In the genomic region with DNA sequence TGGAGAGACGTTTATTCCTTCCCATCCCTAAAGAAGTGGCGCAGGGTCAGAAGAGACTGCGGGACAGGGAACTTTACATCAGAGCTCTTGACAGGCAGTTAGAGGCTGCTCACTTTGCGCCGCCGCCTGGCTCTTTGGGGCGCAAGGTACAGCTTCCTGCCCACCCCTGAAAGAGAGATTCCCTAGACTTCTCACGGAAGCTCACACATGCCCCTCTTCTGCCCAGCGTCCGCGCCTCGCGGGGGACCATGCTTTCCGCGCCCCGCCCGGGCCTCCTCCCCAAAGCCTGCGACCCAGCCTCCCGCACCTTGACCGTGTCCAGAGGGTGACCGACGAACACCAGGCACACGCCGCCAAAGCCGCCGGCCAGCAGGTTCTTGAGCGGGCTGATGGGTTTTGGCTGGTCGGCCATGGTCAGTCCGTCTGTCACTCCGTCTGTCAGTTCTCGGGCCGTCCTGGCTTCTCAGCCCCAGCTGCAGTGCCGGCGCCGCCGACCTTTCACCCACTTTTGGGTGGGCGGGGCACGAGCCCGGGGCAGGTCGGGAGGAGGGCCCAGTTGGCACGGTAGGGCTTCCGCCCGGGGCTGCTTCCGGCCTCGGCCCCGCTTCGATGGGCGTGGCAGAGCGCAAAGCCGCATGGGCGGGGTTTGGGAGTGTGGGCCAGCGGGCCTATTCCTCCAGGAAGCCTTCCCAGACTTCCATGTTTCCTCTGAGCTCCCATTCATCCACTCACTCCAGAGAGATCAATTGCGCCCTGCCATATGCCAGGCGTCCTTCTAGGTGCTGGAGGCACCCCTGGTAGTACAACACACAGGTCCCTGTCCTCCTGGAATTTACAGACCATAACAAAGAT, we compare ENCODE assay signal across 8 cellular contexts. TPM values are rescaled to one million over a fixed set of nuclear protein-coding genes. Genes with fewer than 3 reads are reported as not detected.
DNase-seq lines count a peak whose midpoint lies in the region; ATAC-seq and TF ChIP-seq lines count a peak whose summit lies in the region.

A gene with protein sequence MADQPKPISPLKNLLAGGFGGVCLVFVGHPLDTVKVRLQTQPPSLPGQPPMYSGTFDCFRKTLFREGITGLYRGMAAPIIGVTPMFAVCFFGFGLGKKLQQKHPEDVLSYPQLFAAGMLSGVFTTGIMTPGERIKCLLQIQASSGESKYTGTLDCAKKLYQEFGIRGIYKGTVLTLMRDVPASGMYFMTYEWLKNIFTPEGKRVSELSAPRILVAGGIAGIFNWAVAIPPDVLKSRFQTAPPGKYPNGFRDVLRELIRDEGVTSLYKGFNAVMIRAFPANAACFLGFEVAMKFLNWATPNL (minus strand): TSS at position 500 of the 852 bp plus-strand sequence. CDS start 88 bp downstream, at position 412.

- H3K27ac ChIP-seq in ectodermal cell (ENCODE audit: insufficient read depth, low read depth, low read length, poor library complexity, severe bottlenecking): no peak within 1 kb of the TSS
- peak within 1 kb of the TSS; percentile 85 for H3K27ac ChIP-seq in lower lobe of right lung

- intact Hi-C loops in lower lobe of right lung (cut with DNase I): no loop called here

- no peak for TF ChIP-seq CTCF in lower lobe of right lung (IDR thresholded peaks at IDR 0.05)

- peak within 1 kb of the TSS; percentile 91 for H3K27ac Mint-ChIP-seq in activated CD4-positive, alpha-beta memory T cell treated with anti-CD3 and anti-CD28 coated beads, Interleukin-2, amount 10 ng/mL, durations not matched to agents 7 days and 5 days

- WGBS in ectodermal cell, 2 experiments: 3 to 4% methylated on average over 54 of the region's 54 CpGs

- DNase-seq in AML-193 (lab: John Stamatoyannopoulos, UW) (peak; percentile 63 to 86), NCI-H774 (lab: John Stamatoyannopoulos, UW) (peak; percentile 70), lower lobe of right lung (peak; percentile 96)
- DNase-seq in activated CD4-positive, alpha-beta memory T cell treated with anti-CD3 and anti-CD28 coated beads, Interleukin-2, amount 10 ng/mL, durations not matched to agents 7 days and 5 days: peak; percentile 95
- DNase-seq in stimulated activated CD4-positive, alpha-beta T cell treated with anti-CD3 and anti-CD28 coated beads, TNF-alpha, amount 100 ng/mL, for 1 hour (ENCODE audit: low read depth in 3 of 3, low spot score in 1 of 3): peak; percentile 66 to 82 (median 76)

- CTCF ChIA-PET in activated CD4-positive, alpha-beta memory T cell treated with anti-CD3 and anti-CD28 coated beads, Interleukin-2, amount 10 ng/mL, durations not matched to agents 7 days and 5 days (lab: Charles Lee): interaction anchor here (0.5 to 4.0 kb wide), 16 partner anchors 9 to 1063 kb away, joined by 3 to 25 read pairs (median 4); a partner anchor contains a TSS

- peaks cover 46% of the 10 kb centered on the region for H3K4me1 Mint-ChIP-seq in activated CD4-positive, alpha-beta memory T cell treated with anti-CD3 and anti-CD28 coated beads, Interleukin-2, amount 10 ng/mL, durations not matched to agents 7 days and 5 days

- H3K9me3 ChIP-seq in ectodermal cell (ENCODE audit: control insufficient read depth, low read length) (no peaks in the 10 kb centered on the region), lower lobe of right lung (no peaks in the 10 kb centered on the region)

- H3K4me1 ChIP-seq in ectodermal cell (ENCODE audit: control insufficient read depth, insufficient read depth, low read length) (peaks cover 7% of the 10 kb centered on the region), lower lobe of right lung (peaks cover 29% of the 10 kb centered on the region)

- H3K27me3 ChIP-seq in ectodermal cell (ENCODE audit: control insufficient read depth, insufficient read depth, low read length, poor library complexity, severe bottlenecking) (no peaks in the 10 kb centered on the region), lower lobe of right lung (ENCODE audit: low read depth) (no peaks in the 10 kb centered on the region)

- H3K9me3 Mint-ChIP-seq in activated CD4-positive, alpha-beta memory T cell treated with anti-CD3 and anti-CD28 coated beads, Interleukin-2, amount 10 ng/mL, durations not matched to agents 7 days and 5 days: no peaks in the 10 kb centered on the region

- peaks cover 4% of the 10 kb centered on the region for H3K36me3 Mint-ChIP-seq in activated CD4-positive, alpha-beta memory T cell treated with anti-CD3 and anti-CD28 coated beads, Interleukin-2, amount 10 ng/mL, durations not matched to agents 7 days and 5 days (ENCODE audit: low read depth)

- no peaks in the 10 kb centered on the region for H3K27me3 Mint-ChIP-seq in activated CD4-positive, alpha-beta memory T cell treated with anti-CD3 and anti-CD28 coated beads, Interleukin-2, amount 10 ng/mL, durations not matched to agents 7 days and 5 days

- POLR2A ChIA-PET in activated CD4-positive, alpha-beta memory T cell treated with anti-CD3 and anti-CD28 coated beads, Interleukin-2, amount 10 ng/mL, durations not matched to agents 7 days and 5 days (lab: Charles Lee): interaction anchor here (0.8 to 4.4 kb wide), 21 partner anchors 9 to 182 kb away, joined by 3 to 91 read pairs (median 4); a partner anchor contains a TSS

- peak within 1 kb of the TSS; percentile 89 for H3K4me3 Mint-ChIP-seq in activated CD4-positive, alpha-beta memory T cell treated with anti-CD3 and anti-CD28 coated beads, Interleukin-2, amount 10 ng/mL, durations not matched to agents 7 days and 5 days

- ATAC-seq in GM19023 (IDR thresholded peaks at IDR 0.05; ENCODE audit: unreplicated experiment) (peak; percentile 88), HG03196 (IDR thresholded peaks at IDR 0.05; ENCODE audit: unreplicated experiment) (peak; percentile 89), lower lobe of right lung (peak; percentile 99)

- H3K36me3 ChIP-seq in ectodermal cell (ENCODE audit: control insufficient read depth, insufficient read depth, low read length) (no peaks in the 10 kb centered on the region), lower lobe of right lung (no peaks in the 10 kb centered on the region)

- H3K4me3 ChIP-seq in ectodermal cell (ENCODE audit: insufficient read depth, low read depth, low read length): peak within 1 kb of the TSS; percentile 67
- peak within 1 kb of the TSS; percentile 89 for H3K4me3 ChIP-seq in lower lobe of right lung

RNA-seq across cellular contexts. Expression of the gene that starts here (rescaled TPM):
- 10 to 100 TPM; 25.6 to 29.5 TPM for total RNA-seq in activated CD4-positive, alpha-beta memory T cell treated with anti-CD3 and anti-CD28 coated beads, Interleukin-2, amount 10 ng/mL, durations not matched to agents 7 days and 5 days
- 8.7 TPM for polyA plus RNA-seq in ectodermal cell (2013, experiment 1 of 4)
- 8.2 TPM for polyA plus RNA-seq in ectodermal cell (2013, experiment 2 of 4)
- 8.0 TPM for polyA plus RNA-seq in ectodermal cell (2013, experiment 3 of 4)
- 7.8 TPM for polyA plus RNA-seq in ectodermal cell (2013, experiment 4 of 4)
- 29.0 TPM for total RNA-seq in lower lobe of right lung
